29 cellular contexts compared by ENCODE assay signal in the genomic region with DNA sequence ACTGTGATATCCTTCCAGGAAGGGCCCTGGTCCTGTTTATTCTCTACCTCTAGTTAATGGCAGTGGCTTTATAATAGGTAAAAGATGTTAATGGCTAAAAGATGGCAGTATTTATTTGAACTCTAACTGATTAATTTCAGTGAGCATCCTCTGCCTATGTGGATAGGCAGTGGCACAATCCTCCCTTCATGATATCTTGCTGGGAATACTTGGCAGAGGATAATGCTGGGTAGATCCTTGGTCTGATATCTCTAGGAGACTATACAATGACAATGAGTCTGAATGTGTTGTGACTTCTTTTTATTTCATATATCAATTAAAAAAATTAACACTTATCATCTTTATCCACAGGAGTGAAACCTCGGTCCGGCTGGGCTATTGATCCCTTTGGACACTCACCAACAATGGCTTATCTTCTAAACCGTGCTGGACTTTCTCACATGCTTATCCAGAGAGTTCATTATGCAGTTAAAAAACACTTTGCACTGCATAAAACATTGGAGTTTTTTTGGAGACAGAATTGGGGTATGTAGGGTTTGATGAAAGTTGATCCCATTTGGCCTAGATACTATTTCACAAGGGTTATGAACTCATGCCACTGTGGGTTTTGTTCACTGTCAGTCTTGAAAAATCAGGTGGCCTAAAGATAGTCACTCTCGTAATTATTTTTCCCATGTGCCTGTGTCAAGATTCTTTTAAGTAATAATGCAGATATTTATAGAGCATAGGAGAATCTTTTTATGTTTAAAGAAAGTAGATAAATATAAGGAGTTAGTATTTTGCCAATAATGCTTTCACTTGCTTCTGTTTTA.
"Had no signal": no experiment of that assay in that cellular context is flagged by ENCODE, and none has a peak within 500 bp of the region (broad histone marks: within the 10 kb centered on the region; RNA-seq: fewer than 3 reads in every experiment).

No MANE protein-coding gene starts in this region.

- H3K27me3 ChIP-seq: heart left ventricle, neutrophil, right atrium auricular region, tibial nerve, uterus had no signal

- H3K36me3 ChIP-seq: uterus had no signal

- H3K27ac Mint-ChIP-seq: mesothelial cell of epicardium; natural killer cell treated with Interleukin-12 subunit alpha and Interleukin-12 subunit beta and Interleukin-15 and Interleukin-18, amount 100 ng/mL, for 72 hours; stimulated activated memory B cell treated with anti-CD40 and anti-IgM and Interleukin-4, amounts not matched to agents 10 μg/mL and 1 μg/mL and 100 μg/mL, for 72 hours; stimulated activated naive CD8-positive, alpha-beta T cell treated with anti-CD3 and anti-CD28 coated beads, Interleukin-15, amount 100 ng/mL, for 72 hours; type B pancreatic cell had no signal

- ATAC-seq: heart left ventricle; left colon; naive thymus-derived CD4-positive, alpha-beta T cell; natural killer cell treated with Interleukin-12 subunit alpha and Interleukin-12 subunit beta and Interleukin-15 and Interleukin-18, amount 100 ng/mL, for 72 hours; sciatic nerve; stimulated activated memory B cell treated with anti-CD40 and anti-IgM and Interleukin-4, amounts not matched to agents 10 μg/mL and 1 μg/mL and 100 μg/mL, for 72 hours; stimulated activated naive CD8-positive, alpha-beta T cell treated with anti-CD3 and anti-CD28 coated beads, Interleukin-15, amount 100 ng/mL, for 72 hours had no signal

- DNase-seq: heart left ventricle; hypothalamus; immature natural killer cell; kidney; left colon; left ventricle myocardium inferior; mesendoderm; naive thymus-derived CD4-positive, alpha-beta T cell; occipital lobe; stimulated activated CD4-positive, alpha-beta T cell treated with anti-CD3 and anti-CD28 coated beads, Interleukin-1b, Interleukin-23, amount 100 ng/mL, for 48 hours; stimulated activated CD4-positive, alpha-beta T cell treated with anti-CD3 and anti-CD28 coated beads, Interleukin-2, amount 100 ng/mL, for 48 hours; stimulated activated CD4-positive, alpha-beta T cell treated with anti-CD3 and anti-CD28 coated beads, Interleukin-4, amount 100 ng/mL, for 4 hours; stimulated activated CD8-positive, alpha-beta memory T cell treated with anti-CD3 and anti-CD28 coated beads, Interleukin-4, amount 100 ng/mL, for 48 hours; stimulated activated naive CD4-positive, alpha-beta T cell treated with Interleukin-2 at 50 U/mL for 16 hours; stimulated activated naive CD8-positive, alpha-beta T cell treated with anti-CD3 and anti-CD28 coated beads, Interleukin-15, amount 100 ng/mL, for 72 hours; substantia nigra; uterus had no signal

- H3K9ac ChIP-seq: parathyroid adenoma had no signal

- H3K4me1 ChIP-seq: heart left ventricle, left ventricle myocardium inferior, parathyroid adenoma, right atrium auricular region, tibial nerve, uterus had no signal

- H3K27ac ChIP-seq: heart left ventricle, left ventricle myocardium inferior, neutrophil, parathyroid adenoma, right atrium auricular region, tibial nerve, uterus had no signal

- H3K27me3 Mint-ChIP-seq: naive thymus-derived CD4-positive, alpha-beta T cell; natural killer cell treated with Interleukin-12 subunit alpha and Interleukin-12 subunit beta and Interleukin-15 and Interleukin-18, amount 100 ng/mL, for 72 hours; stimulated activated memory B cell treated with anti-CD40 and anti-IgM and Interleukin-4, amounts not matched to agents 10 μg/mL and 1 μg/mL and 100 μg/mL, for 72 hours; stimulated activated naive CD8-positive, alpha-beta T cell treated with anti-CD3 and anti-CD28 coated beads, Interleukin-15, amount 100 ng/mL, for 72 hours; type B pancreatic cell had no signal

- H3K79me2 ChIP-seq: parathyroid adenoma had no signal

- H3K4me3 Mint-ChIP-seq: immature natural killer cell; mesothelial cell of epicardium; naive thymus-derived CD4-positive, alpha-beta T cell; natural killer cell treated with Interleukin-12 subunit alpha and Interleukin-12 subunit beta and Interleukin-15 and Interleukin-18, amount 100 ng/mL, for 72 hours; neural crest cell; stimulated activated memory B cell treated with anti-CD40 and anti-IgM and Interleukin-4, amounts not matched to agents 10 μg/mL and 1 μg/mL and 100 μg/mL, for 72 hours; stimulated activated naive CD8-positive, alpha-beta T cell treated with anti-CD3 and anti-CD28 coated beads, Interleukin-15, amount 100 ng/mL, for 72 hours; type B pancreatic cell had no signal

- H3K4me1 Mint-ChIP-seq: mesothelial cell of epicardium, neural crest cell had no signal

- H3K9me3 Mint-ChIP-seq: immature natural killer cell; mesothelial cell of epicardium; natural killer cell treated with Interleukin-12 subunit alpha and Interleukin-12 subunit beta and Interleukin-15 and Interleukin-18, amount 100 ng/mL, for 72 hours; neural crest cell had no signal

- H2AFZ ChIP-seq: parathyroid adenoma had no signal

- H3K4me2 ChIP-seq: smooth muscle cell had no signal

- H3K4me3 ChIP-seq: heart left ventricle, left ventricle myocardium inferior, lung, right atrium auricular region, smooth muscle cell, tibial nerve, uterus had no signal

- H3K9me3 ChIP-seq: neutrophil, right atrium auricular region, uterus had no signal
